In the genomic region with DNA sequence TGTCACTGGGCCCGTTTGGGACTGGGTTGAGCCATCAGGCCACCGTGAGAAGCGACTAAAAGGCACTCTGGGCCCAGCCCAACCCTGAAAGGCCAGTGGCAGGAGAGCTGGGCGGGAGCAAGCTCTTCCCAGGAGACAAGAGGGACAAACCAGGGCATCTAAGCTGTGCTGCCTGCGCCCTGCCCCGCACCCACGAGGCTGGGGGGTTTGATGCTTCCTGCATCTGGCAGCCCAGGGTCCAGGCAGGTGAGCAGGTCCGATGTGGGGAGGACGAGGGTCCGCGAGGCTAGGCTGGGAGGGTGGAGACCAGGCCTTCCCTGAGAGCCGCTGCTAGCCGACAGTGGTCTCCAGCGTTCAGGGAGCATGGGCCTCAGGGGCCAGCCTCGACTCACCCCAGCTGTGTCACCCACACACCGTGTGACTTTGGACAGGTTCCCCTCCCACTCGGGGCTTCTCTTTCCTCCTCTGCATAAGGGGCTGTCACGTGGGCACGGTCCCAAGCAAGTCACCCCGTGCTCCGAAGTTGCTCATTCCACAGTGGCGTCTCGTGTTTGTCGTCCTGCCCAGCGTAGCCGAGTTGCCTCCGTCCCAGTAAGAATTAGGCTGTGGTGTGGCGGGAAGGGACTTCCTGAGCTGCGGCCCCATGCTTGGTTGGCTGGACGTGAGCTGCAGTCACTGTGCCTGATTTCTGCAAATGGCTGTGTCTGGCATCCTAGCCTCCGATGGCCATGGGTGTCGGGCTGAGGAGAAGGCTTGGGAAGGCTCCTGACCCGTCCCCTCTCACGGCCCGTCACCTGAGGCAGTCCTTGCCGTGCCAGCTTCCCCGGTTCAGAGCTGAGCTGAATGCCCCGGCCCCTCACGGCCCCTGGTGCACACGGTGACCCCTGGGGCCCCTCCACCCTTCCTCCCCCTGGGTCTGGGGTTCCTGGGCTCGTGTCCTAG, we compare ENCODE assay signal across 1 cellular context.
TF ChIP-seq lines count a peak whose summit lies in the region.

No MANE protein-coding gene starts in this region.

TF ChIP-seq in K562, 482 proteins besides CTCF, POLR2A, EP300 and RAD21:
- TF ChIP-seq POLR2G (IDR thresholded peaks at IDR 0.05; ENCODE audit: low read depth, low read length) (0 out of 2 replicates have a peak, but pooled peaks have one; percentile 12), ZNF407 (IDR thresholded peaks at IDR 0.05; ENCODE audit: low read depth) (no peak), ZHX1 (conservative IDR thresholded peaks at IDR 0.05; ENCODE audit: low read length) (no peak), ETS2 (tag; IDR thresholded peaks at IDR 0.05; ENCODE audit: borderline replicate concordance, poor library complexity, severe bottlenecking) (no peak)
